In the genomic region with DNA sequence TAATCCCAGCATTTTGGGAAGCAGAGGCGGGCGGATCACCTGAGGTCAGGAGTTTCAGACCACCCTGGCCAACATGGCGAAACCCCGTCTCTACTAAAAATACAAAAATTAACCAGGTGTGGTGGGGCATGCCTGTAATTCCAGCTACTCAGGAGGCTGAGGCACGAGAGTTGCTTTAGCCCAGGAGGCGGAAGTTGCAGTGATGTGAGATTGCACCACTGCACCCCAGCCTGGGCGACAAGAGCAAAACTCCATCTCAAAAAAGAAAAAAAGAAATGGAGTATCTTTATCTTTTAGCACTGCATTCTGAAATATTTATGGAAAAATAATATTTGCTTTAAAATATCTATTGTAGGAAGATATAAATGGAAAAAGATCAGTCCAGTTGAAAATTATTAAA, we compare ENCODE assay signal across 3 cellular contexts. TPM values are rescaled to one million over a fixed set of nuclear protein-coding genes. Genes with fewer than 3 reads are reported as not detected.
"Had no signal": no experiment of that assay in that cellular context is flagged by ENCODE, and none has a peak within 500 bp of the region (broad histone marks: within the 10 kb centered on the region; RNA-seq: fewer than 3 reads in every experiment).

No MANE protein-coding gene starts in this region.

RNA-seq across cellular contexts. Expression of a gene that starts 52.2 kb away (rescaled TPM):
- total RNA-seq: PC-3, SJSA1 had no signal
- polyA plus RNA-seq: SK-N-SH had no signal
